ENCODE assay signal across 22 cellular contexts in the genomic region with DNA sequence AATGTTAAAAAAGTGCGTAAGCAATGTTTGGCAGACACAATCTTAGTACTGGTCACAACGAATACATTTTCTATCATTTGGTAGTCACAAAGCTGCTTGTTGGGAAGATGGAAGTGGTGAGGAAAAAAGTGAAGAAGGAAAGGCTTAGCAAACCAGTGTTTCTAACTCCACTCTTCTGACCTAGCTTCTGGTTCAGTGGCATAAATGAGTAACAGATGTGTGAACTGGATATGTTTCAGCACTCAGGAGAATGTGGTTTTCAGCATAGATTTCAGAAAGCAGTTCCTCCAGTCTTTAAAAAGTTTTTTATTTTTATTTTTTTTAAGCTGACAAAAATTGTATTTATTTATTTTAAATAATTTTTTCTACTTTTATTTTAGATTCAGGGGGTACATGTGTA.
DNase-seq lines count a peak whose midpoint lies in the region; FAIRE-seq lines count a peak whose summit lies in the region.
"Had no signal": no experiment of that assay in that cellular context is flagged by ENCODE, and none has a peak within 500 bp of the region (broad histone marks: within the 10 kb centered on the region; RNA-seq: fewer than 3 reads in every experiment).

No MANE protein-coding gene starts in this region.

- H3K27me3 Mint-ChIP-seq in activated CD4-positive, alpha-beta T cell treated with anti-CD3 and anti-CD28 coated beads, Interleukin-2, amount 10 ng/mL, durations not matched to agents 24 days and 14 days: no peaks in the 10 kb centered on the region
- H3K27me3 Mint-ChIP-seq: CD4-positive, alpha-beta T cell had no signal

- no peaks in the 10 kb centered on the region for H3K36me3 Mint-ChIP-seq in activated CD4-positive, alpha-beta T cell treated with anti-CD3 and anti-CD28 coated beads, Interleukin-2, amount 10 ng/mL, durations not matched to agents 24 days and 14 days (ENCODE audit: low read depth)

- FAIRE-seq in urothelium cell line (lab: Jason Lieb, UNC): no peak
- FAIRE-seq: GM12892 had no signal

- no peak overlapping the region for H3K27ac Mint-ChIP-seq in activated CD4-positive, alpha-beta T cell treated with anti-CD3 and anti-CD28 coated beads, Interleukin-2, amount 10 ng/mL, durations not matched to agents 24 days and 14 days
- H3K27ac Mint-ChIP-seq: CD4-positive, alpha-beta T cell; GM23338 had no signal

- DNase-seq in AG08395 (ENCODE audit: low spot score) (peak; percentile 1), HS-5 (ENCODE audit: low read depth) (peak; percentile 18), astrocyte of the hippocampus (ENCODE audit: low read depth, low spot score) (peak; percentile 14), fibroblast of gingiva (ENCODE audit: low read depth) (peak; percentile 27), NAMALWA (ENCODE audit: low spot score) (no peak), urothelium cell line (ENCODE audit: low spot score) (no peak)
- DNase-seq in activated naive CD4-positive, alpha-beta T cell (lab: John Stamatoyannopoulos, UW): no peak
- no peak for DNase-seq in activated CD4-positive, alpha-beta T cell treated with anti-CD3 and anti-CD28 coated beads, Interleukin-2, amount 10 ng/mL, durations not matched to agents 24 days and 14 days
- DNase-seq: CD4-positive, alpha-beta T cell; COR-L47; DND-41; HCEC 1CT; Kasumi-1; NCI-H1417; NCI-H1694 treated with DMSO at 0.1 percent for 48 hours; NCI-H2081 treated with DMSO at 0.1 percent for 48 hours; NCI-H446 treated with DMSO at 0.1 percent for 48 hours; NCI-H526 treated with DMSO at 0.1 percent for 48 hours; RPMI8226; SHP77 had no signal

- no peaks in the 10 kb centered on the region for H3K9me3 Mint-ChIP-seq in activated CD4-positive, alpha-beta T cell treated with anti-CD3 and anti-CD28 coated beads, Interleukin-2, amount 10 ng/mL, durations not matched to agents 24 days and 14 days
- H3K9me3 Mint-ChIP-seq: GM23338 had no signal

- H3K4me3 Mint-ChIP-seq in activated CD4-positive, alpha-beta T cell treated with anti-CD3 and anti-CD28 coated beads, Interleukin-2, amount 10 ng/mL, durations not matched to agents 24 days and 14 days: no peak overlapping the region
- H3K4me3 Mint-ChIP-seq: CD4-positive, alpha-beta T cell; GM23338 had no signal

- no peaks in the 10 kb centered on the region for H3K4me1 Mint-ChIP-seq in activated CD4-positive, alpha-beta T cell treated with anti-CD3 and anti-CD28 coated beads, Interleukin-2, amount 10 ng/mL, durations not matched to agents 24 days and 14 days
- H3K4me1 Mint-ChIP-seq: GM23338 had no signal

- intact Hi-C loops in activated CD4-positive, alpha-beta T cell treated with anti-CD3 and anti-CD28 coated beads, Interleukin-2, amount 10 ng/mL, durations not matched to agents 24 days and 14 days (cut with micrococcal nuclease): no loop called here

Comparison
In these comparisons a context has a peak if more than half of its experiments do, and no peak if none do; other contexts are left out.
1. DNase-seq: peak in AG08395 (single experiment), HS-5 (single experiment), astrocyte of the hippocampus (single experiment) and fibroblast of gingiva (single experiment); none in activated naive CD4-positive, alpha-beta T cell (0 of 4), NAMALWA (single experiment), activated CD4-positive, alpha-beta T cell treated with anti-CD3 and anti-CD28 coated beads, Interleukin-2, amount 10 ng/mL, durations not matched to agents 24 days and 14 days (single experiment) and urothelium cell line (single experiment).